ENCODE assay signal across 28 cellular contexts in genomic region chr16:17685445-17685844, GRCh38.
"Had no signal": no experiment of that assay in that cellular context is flagged by ENCODE, and none has a peak within 500 bp of the region (broad histone marks: within the 10 kb centered on the region; RNA-seq: fewer than 3 reads in every experiment).

No MANE protein-coding gene starts in this region.

- H3K4me2 ChIP-seq: smooth muscle cell had no signal

- H3K4me3 ChIP-seq: pancreas, prostate gland, skin epidermis, smooth muscle cell, spleen, suprapubic skin, testis, tibial artery, transverse colon, upper lobe of right lung, uterus had no signal

- ATAC-seq: naive thymus-derived CD4-positive, alpha-beta T cell; natural killer cell treated with Interleukin-12 subunit alpha and Interleukin-12 subunit beta and Interleukin-15 and Interleukin-18, amount 100 ng/mL, for 72 hours; pancreas; right cardiac atrium; sciatic nerve; stimulated activated memory B cell treated with anti-CD40 and anti-IgM and Interleukin-4, amounts not matched to agents 10 μg/mL and 1 μg/mL and 100 μg/mL, for 72 hours; stimulated activated naive CD8-positive, alpha-beta T cell treated with anti-CD3 and anti-CD28 coated beads, Interleukin-15, amount 100 ng/mL, for 72 hours; stimulated activated naive CD8-positive, alpha-beta T cell treated with anti-CD3 and anti-CD28 coated beads, Interleukin-15, Interleukin-2, amounts not matched to agents 100 U/mL and 50 U/mL, for 24 hours; upper lobe of right lung had no signal

- FAIRE-seq: pancreas had no signal

- H3K27me3 ChIP-seq: neutrophil, suprapubic skin, testis, tibial artery, transverse colon, uterus had no signal

- H3K36me3 ChIP-seq: neutrophil, pancreas, prostate gland, spleen, suprapubic skin, tibial artery, transverse colon, upper lobe of right lung, uterus had no signal

- H3K4me1 ChIP-seq: pancreas, prostate gland, spleen, suprapubic skin, testis, tibial artery, transverse colon, upper lobe of right lung, uterus had no signal

- H3K27ac ChIP-seq: neutrophil, pancreas, prostate gland, skin epidermis, spleen, suprapubic skin, testis, tibial artery, transverse colon, upper lobe of right lung, uterus had no signal

- DNase-seq: naive thymus-derived CD4-positive, alpha-beta T cell; nephron progenitor cell; nucleus accumbens; pancreas; right cardiac atrium; spleen; stimulated activated CD4-positive, alpha-beta T cell treated with anti-CD3 and anti-CD28 coated beads, Interleukin-12 subunit alpha, Interleukin-12 subunit beta, amount 100 ng/mL, for 4 hours; stimulated activated CD4-positive, alpha-beta T cell treated with anti-CD3 and anti-CD28 coated beads, Interleukin-1b, Interleukin-23, amount 100 ng/mL, for 48 hours; stimulated activated CD4-positive, alpha-beta T cell treated with anti-CD3 and anti-CD28 coated beads, Interleukin-4, amount 100 ng/mL, for 1 hour; stimulated activated CD4-positive, alpha-beta T cell treated with anti-CD3 and anti-CD28 coated beads, Interleukin-4, amount 100 ng/mL, for 4 hours; stimulated activated CD8-positive, alpha-beta memory T cell treated with anti-CD3 and anti-CD28 coated beads, Interleukin-4, amount 100 ng/mL, for 48 hours; stimulated activated naive CD4-positive, alpha-beta T cell; stimulated activated naive CD8-positive, alpha-beta T cell treated with anti-CD3 and anti-CD28 coated beads, Interleukin-15, amount 100 ng/mL, for 72 hours; stimulated activated naive CD8-positive, alpha-beta T cell treated with anti-CD3 and anti-CD28 coated beads, Interleukin-15, Interleukin-2, amounts not matched to agents 100 U/mL and 50 U/mL, for 24 hours; substantia nigra; testis; tibial artery; transverse colon; upper lobe of right lung; uterus had no signal

- H3K9me3 ChIP-seq: neutrophil, pancreas, prostate gland, suprapubic skin, testis, transverse colon, upper lobe of right lung, uterus had no signal
